ENCODE assay signal across 29 cellular contexts in the genomic region with DNA sequence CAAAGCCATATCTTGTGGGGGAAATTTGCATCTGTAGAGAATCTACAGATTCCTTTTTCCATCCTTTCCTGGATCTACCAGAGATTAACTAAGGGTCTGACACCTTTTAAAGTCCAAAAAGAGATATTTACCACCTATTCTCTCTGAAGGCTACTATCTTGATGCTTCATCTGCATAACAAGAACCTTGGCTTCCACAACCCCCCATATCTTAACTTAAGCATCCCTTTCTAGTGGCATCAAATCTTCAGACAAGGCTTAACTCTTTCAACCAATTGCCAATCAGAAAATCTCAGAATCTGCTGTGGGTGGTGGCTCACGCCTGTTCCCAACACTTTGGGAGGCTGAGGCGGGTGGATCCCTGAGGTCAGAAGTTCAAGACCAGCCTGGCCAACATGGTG.
"Had no signal": no experiment of that assay in that cellular context is flagged by ENCODE, and none has a peak within 500 bp of the region (broad histone marks: within the 10 kb centered on the region; RNA-seq: fewer than 3 reads in every experiment).

No MANE protein-coding gene starts in this region.

- H3K4me1 Mint-ChIP-seq: activated CD4-positive, alpha-beta memory T cell treated with anti-CD3 and anti-CD28 coated beads, Interleukin-2, amount 10 ng/mL, durations not matched to agents 7 days and 5 days; activated CD4-positive, alpha-beta T cell treated with anti-CD3 and anti-CD28 coated beads, Interleukin-2, amount 10 ng/mL, durations not matched to agents 7 days and 5 days; activated naive CD4-positive, alpha-beta T cell treated with anti-CD3 and anti-CD28 coated beads, Interleukin-2, amount 50 U/mL, for 24 hours; activated naive CD8-positive, alpha-beta T cell treated with anti-CD3 and anti-CD28 coated beads for 36 hours; activated naive CD8-positive, alpha-beta T cell treated with anti-CD3 and anti-CD28 coated beads, Interleukin-2, amount 50 U/mL, for 24 hours; activated T-helper 17 cell treated with anti-CD3 and anti-CD28 coated beads, Interleukin-2, amount 50 U/mL, for 72 hours had no signal

- ATAC-seq: activated naive CD8-positive, alpha-beta T cell treated with anti-CD3 and anti-CD28 coated beads, Interleukin-2, amount 50 U/mL, for 24 hours; activated T-cell treated with anti-CD3 and anti-CD28 coated beads, Interleukin-2, amount 50 U/mL, for 4 hours; activated T-helper 17 cell treated with anti-CD3 and anti-CD28 coated beads, Interleukin-2, amount 50 U/mL, for 72 hours; foreskin keratinocyte; gastrocnemius medialis; heart left ventricle had no signal

- H3K4me1 ChIP-seq: adrenal gland, breast epithelium, colonic mucosa, esophagus muscularis mucosa, foreskin keratinocyte, gastrocnemius medialis had no signal

- H3K9me3 Mint-ChIP-seq: activated CD4-positive, alpha-beta memory T cell treated with anti-CD3 and anti-CD28 coated beads, Interleukin-2, amount 10 ng/mL, durations not matched to agents 7 days and 5 days; activated CD4-positive, alpha-beta T cell treated with anti-CD3 and anti-CD28 coated beads, Interleukin-2, amount 10 ng/mL, durations not matched to agents 7 days and 5 days; activated naive CD4-positive, alpha-beta T cell treated with anti-CD3 and anti-CD28 coated beads for 36 hours; activated naive CD4-positive, alpha-beta T cell treated with anti-CD3 and anti-CD28 coated beads, Interleukin-2, amount 50 U/mL, for 24 hours; activated naive CD8-positive, alpha-beta T cell treated with anti-CD3 and anti-CD28 coated beads for 36 hours; activated naive CD8-positive, alpha-beta T cell treated with anti-CD3 and anti-CD28 coated beads, Interleukin-2, amount 50 U/mL, for 24 hours; activated T-cell treated with anti-CD3 and anti-CD28 coated beads, Interleukin-2, amount 50 U/mL, for 4 hours; activated T-helper 17 cell treated with anti-CD3 and anti-CD28 coated beads, Interleukin-2, amount 50 U/mL, for 72 hours had no signal

- H3K9me3 ChIP-seq: adrenal gland, breast epithelium, colonic mucosa, esophagus muscularis mucosa, gastrocnemius medialis, heart left ventricle had no signal

- H3K36me3 ChIP-seq: adrenal gland, breast epithelium, cardiac muscle cell, colonic mucosa, esophagus muscularis mucosa, gastrocnemius medialis, heart left ventricle had no signal

- H3K27me3 ChIP-seq: adrenal gland, breast epithelium, cardiac muscle cell, colonic mucosa, foreskin keratinocyte, gastrocnemius medialis had no signal

- H3K27ac Mint-ChIP-seq: activated CD4-positive, alpha-beta memory T cell treated with anti-CD3 and anti-CD28 coated beads, Interleukin-2, amount 10 ng/mL, durations not matched to agents 7 days and 5 days; activated CD4-positive, alpha-beta T cell treated with anti-CD3 and anti-CD28 coated beads, Interleukin-2, amount 10 ng/mL, durations not matched to agents 7 days and 5 days; activated naive CD4-positive, alpha-beta T cell treated with anti-CD3 and anti-CD28 coated beads for 36 hours; activated naive CD4-positive, alpha-beta T cell treated with anti-CD3 and anti-CD28 coated beads, Interleukin-2, amount 50 U/mL, for 24 hours; activated naive CD8-positive, alpha-beta T cell treated with anti-CD3 and anti-CD28 coated beads for 36 hours; activated naive CD8-positive, alpha-beta T cell treated with anti-CD3 and anti-CD28 coated beads, Interleukin-2, amount 50 U/mL, for 24 hours; activated T-helper 17 cell treated with anti-CD3 and anti-CD28 coated beads, Interleukin-2, amount 50 U/mL, for 72 hours; brain had no signal

- H3K36me3 Mint-ChIP-seq: activated naive CD4-positive, alpha-beta T cell treated with anti-CD3 and anti-CD28 coated beads, Interleukin-2, amount 50 U/mL, for 24 hours; activated naive CD8-positive, alpha-beta T cell treated with anti-CD3 and anti-CD28 coated beads for 36 hours; brain had no signal

- H3K4me3 Mint-ChIP-seq: activated CD4-positive, alpha-beta memory T cell treated with anti-CD3 and anti-CD28 coated beads, Interleukin-2, amount 10 ng/mL, durations not matched to agents 7 days and 5 days; activated CD4-positive, alpha-beta T cell treated with anti-CD3 and anti-CD28 coated beads, Interleukin-2, amount 10 ng/mL, durations not matched to agents 7 days and 5 days; activated naive CD4-positive, alpha-beta T cell treated with anti-CD3 and anti-CD28 coated beads for 36 hours; activated naive CD4-positive, alpha-beta T cell treated with anti-CD3 and anti-CD28 coated beads, Interleukin-2, amount 50 U/mL, for 24 hours; activated naive CD8-positive, alpha-beta T cell treated with anti-CD3 and anti-CD28 coated beads for 36 hours; activated naive CD8-positive, alpha-beta T cell treated with anti-CD3 and anti-CD28 coated beads, Interleukin-2, amount 50 U/mL, for 24 hours; activated T-cell treated with anti-CD3 and anti-CD28 coated beads, Interleukin-2, amount 50 U/mL, for 4 hours; activated T-helper 17 cell treated with anti-CD3 and anti-CD28 coated beads, Interleukin-2, amount 50 U/mL, for 72 hours; brain had no signal

- H3K27ac ChIP-seq: adrenal gland, breast epithelium, cardiac muscle cell, colonic mucosa, esophagus muscularis mucosa, foreskin keratinocyte, gastrocnemius medialis, heart left ventricle had no signal

- DNase-seq: activated CD4-positive, alpha-beta memory T cell treated with anti-CD3 and anti-CD28 coated beads, Interleukin-2, amount 10 ng/mL, durations not matched to agents 7 days and 5 days; activated CD4-positive, alpha-beta T cell treated with anti-CD3 and anti-CD28 coated beads for 1 hour; activated CD4-positive, alpha-beta T cell treated with anti-CD3 and anti-CD28 coated beads for 4 hours; activated CD4-positive, alpha-beta T cell treated with anti-CD3 and anti-CD28 coated beads, Interleukin-2, amount 10 ng/mL, durations not matched to agents 7 days and 5 days; activated CD4-positive, alpha-beta T cell treated with anti-CD3 and anti-CD28 coated beads, Interleukin-2, amount 50 U/mL, for 4 hours; activated effector memory CD4-positive, alpha-beta T cell treated with anti-CD3 and anti-CD28 coated beads, Interleukin-2, amount 50 U/mL, for 16 hours; activated naive CD4-positive, alpha-beta T cell treated with anti-CD3 and anti-CD28 coated beads for 36 hours; activated naive CD8-positive, alpha-beta T cell treated with anti-CD3 and anti-CD28 coated beads for 36 hours; activated naive CD8-positive, alpha-beta T cell treated with anti-CD3 and anti-CD28 coated beads, Interleukin-2, amount 50 U/mL, for 24 hours; activated T-cell treated with anti-CD3 and anti-CD28 coated beads, Interleukin-2, amount 50 U/mL, for 4 hours; adrenal gland; amygdala; aorta; central memory CD4-positive, alpha-beta T cell; cerebellar nuclear complex; colonic mucosa; effector memory CD4-positive, alpha-beta T cell; erythroblast; foreskin keratinocyte; gastrocnemius medialis; glutamatergic neuron; heart left ventricle; T-helper 2 cell had no signal

- H3K4me3 ChIP-seq: adrenal gland, breast epithelium, cardiac muscle cell, colonic mucosa, esophagus muscularis mucosa, gastrocnemius medialis, heart left ventricle had no signal
